Comparison of ENCODE assay signal across 19 cellular contexts in the genomic region with DNA sequence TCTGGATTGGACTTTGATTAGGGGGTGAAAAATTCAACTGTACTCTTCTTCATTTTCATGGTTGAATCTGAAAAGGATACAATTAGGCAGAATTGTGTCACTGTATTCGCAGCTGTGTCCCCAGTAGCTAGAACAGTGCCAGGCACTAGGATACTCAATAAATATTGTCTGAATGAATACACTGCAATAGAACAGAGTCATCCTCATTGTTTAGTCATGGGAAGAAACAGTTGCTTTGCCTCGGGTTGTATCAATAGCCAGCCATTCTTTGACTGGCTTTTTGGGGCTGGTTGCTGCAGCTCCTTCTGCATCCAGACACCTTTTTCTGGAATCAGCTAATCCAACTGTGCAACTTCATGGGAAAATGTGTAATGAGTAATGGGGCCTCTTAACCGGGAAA. TPM values are rescaled to one million over a fixed set of nuclear protein-coding genes. Genes with fewer than 3 reads are reported as not detected.
DNase-seq lines count a peak whose midpoint lies in the region; ATAC-seq and TF ChIP-seq lines count a peak whose summit lies in the region.
"Had no signal": no experiment of that assay in that cellular context is flagged by ENCODE, and none has a peak within 500 bp of the region (broad histone marks: within the 10 kb centered on the region; RNA-seq: fewer than 3 reads in every experiment).

No MANE protein-coding gene starts in this region.

- H3K27me3 Mint-ChIP-seq in CD14-positive monocyte (ENCODE audit: low read depth in 3 of 3) = peaks cover 0 to 6% (median 1%) of the 10 kb centered on the region in 3 donors

- H3K27me3 ChIP-seq in dorsolateral prefrontal cortex = peaks cover 0 to 8% (median 0%) of the 10 kb centered on the region in 45 donors

- TF ChIP-seq CTCF in dorsolateral prefrontal cortex (IDR thresholded peaks at IDR 0.05 in 54 of 56, conservative IDR thresholded peaks at IDR 0.05 in 2 of 56; ENCODE audit: low read depth in 1 of 56, partially characterized antibody in 56 of 56) (peak in 2 of 56 donors; percentile 12 to 15), CD14-positive monocyte (IDR thresholded peaks at IDR 0.05) (no peak)

- H3K36me3 Mint-ChIP-seq in CD14-positive monocyte = no peaks in the 10 kb centered on the region

- H3K9me3 Mint-ChIP-seq in CD14-positive monocyte = no peaks in the 10 kb centered on the region
- H3K9me3 Mint-ChIP-seq: HFFc6 had no signal

- DNase-seq in NCI-H1930 (lab: John Stamatoyannopoulos, UW) = peak; percentile 87 to 92
- peak in 3 of 10 donors; percentile 9 to 49 (median 39) for DNase-seq in dorsolateral prefrontal cortex
- peak; percentile 83 for DNase-seq in medulla oblongata (ENCODE audit: extremely low spot score)
- peak in 26 of 49 donors; percentile 2 to 77 (median 16) for DNase-seq in substantia nigra (lab: John Stamatoyannopoulos, UW)
- no peak for DNase-seq in activated CD4-positive, alpha-beta T cell treated with anti-CD3 and anti-CD28 coated beads, Interleukin-2, amount 50 U/mL, for 48 hours
- no peak for DNase-seq in CD14-positive monocyte (ENCODE audit: low spot score)
- DNase-seq: ACHN, DMS79 treated with DMSO at 0.1 percent for 48 hours, HFFc6, NCI-H1417, NCI-H187, NCI-H446, NCI-H526 treated with DMSO at 0.1 percent for 48 hours had no signal

- H3K27ac ChIP-seq in dorsolateral prefrontal cortex (peak overlapping the region; percentile 50 to 98 (median 91)), substantia nigra (ENCODE audit: low read depth, low read length, poor library complexity, severe bottlenecking) (peak overlapping the region; percentile 78)
- H3K27ac ChIP-seq: C4-2B, HL-60, KMS-11 had no signal

- H3K27ac Mint-ChIP-seq in CD14-positive monocyte = no peak overlapping the region
- H3K27ac Mint-ChIP-seq: HFFc6 had no signal

- H3K4me3 ChIP-seq in dorsolateral prefrontal cortex = peak overlapping the region in 3 of 59 donors; percentile 2 to 31 (median 4)

- no peak overlapping the region for H3K4me3 Mint-ChIP-seq in CD14-positive monocyte
- H3K4me3 Mint-ChIP-seq: HFFc6 had no signal

- intact Hi-C loops in dorsolateral prefrontal cortex (cut with DNase I) (loop anchor here in 1 of 2 donors (2.0 to 10.0 kb wide), 2 partner anchors 18 to 64 kb away; partner anchors contain the start of gene DYNC1I2), CD14-positive monocyte (cut with micrococcal nuclease) (no loop called here)

- ATAC-seq in HG02884 (IDR thresholded peaks at IDR 0.05; ENCODE audit: unreplicated experiment) = no peak
- ATAC-seq in activated CD4-positive, CD25-positive, alpha-beta regulatory T cell treated with anti-CD3 and anti-CD28 coated beads, Interleukin-2, amount 50 U/mL, for 24 hours = no peak
- ATAC-seq: Panc1 had no signal

- H3K4me1 Mint-ChIP-seq in CD14-positive monocyte = peaks cover 6% of the 10 kb centered on the region

RNA-seq across cellular contexts. Expression of gene DYNC1I2, which starts 18.1 kb away (rescaled TPM):
- 100 to 1,000 TPM; 100 to 259 (median 151) TPM for total RNA-seq in dorsolateral prefrontal cortex
- 10 to 100 TPM; 30.8 to 32.2 TPM for polyA plus RNA-seq in CD14-positive monocyte

Comparison
In these comparisons a context has a peak if more than half of its experiments do, and no peak if none do; other contexts are left out.
1. DNase-seq: peak in NCI-H1930 (2 of 2), medulla oblongata (single experiment) and substantia nigra (26 of 49); none in activated CD4-positive, alpha-beta T cell treated with anti-CD3 and anti-CD28 coated beads, Interleukin-2, amount 50 U/mL, for 48 hours (0 of 2) and CD14-positive monocyte (single experiment).